37 cellular contexts compared by ENCODE assay signal in the genomic region with DNA sequence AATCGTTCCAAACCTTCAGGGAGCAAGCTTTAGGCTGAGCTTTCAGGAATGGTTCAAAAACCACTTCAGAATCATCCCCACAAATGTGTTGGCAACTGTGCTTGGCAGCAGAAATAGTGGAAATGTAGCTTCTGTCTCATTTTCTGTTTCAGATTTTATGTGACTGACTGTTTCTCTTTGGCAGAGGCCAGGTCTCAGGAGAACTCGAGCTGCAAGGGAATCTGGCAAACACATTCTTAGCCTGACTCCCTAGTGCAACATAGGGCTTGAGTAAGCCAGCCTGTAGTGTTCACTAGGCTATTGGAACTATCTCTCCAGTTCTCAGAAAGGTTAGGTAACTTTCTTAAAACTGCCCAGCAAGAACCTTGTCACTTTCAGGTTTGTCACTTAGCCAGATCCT.
DNase-seq lines count a peak whose midpoint lies in the region; ATAC-seq, FAIRE-seq and TF ChIP-seq lines count a peak whose summit lies in the region.
"Had no signal": no experiment of that assay in that cellular context is flagged by ENCODE, and none has a peak within 500 bp of the region (broad histone marks: within the 10 kb centered on the region; RNA-seq: fewer than 3 reads in every experiment).

No MANE protein-coding gene starts in this region.

- FAIRE-seq in A549 (lab: Jason Lieb, UNC): no peak
- FAIRE-seq: GM12891, keratinocyte had no signal

- POLR2A ChIA-PET in A549 (lab: Yijun Ruan, JAX) (no interaction called here), HEK293T (lab: Yijun Ruan, JAX) (no interaction called here)

- H3K4ac ChIP-seq in mesenchymal stem cell (ENCODE audit: low read depth in 1 of 2, low read length in 2 of 2): no peak overlapping the region

- no peaks in the 10 kb centered on the region for H3K79me1 ChIP-seq in mesenchymal stem cell (replicated peaks; ENCODE audit: low read length, poor library complexity, severe bottlenecking)

- no peak overlapping the region for H2BK15ac ChIP-seq in mesenchymal stem cell (ENCODE audit: low read depth, poor library complexity, severe bottlenecking)

- H3K4me3 ChIP-seq in A549 (no peak overlapping the region), GM23248 (no peak overlapping the region), mesenchymal stem cell (ENCODE audit: insufficient read depth in 1 of 2, low read depth in 1 of 2, low read length in 2 of 2) (no peak overlapping the region)
- H3K4me3 ChIP-seq: ascending aorta; BLaER1 treated with 17β-estradiol and CSF1 and Interleukin-3, amounts not matched to agents 10 nM and 100 nM; cardiac muscle cell; colonic mucosa; heart left ventricle; Peyer's patch; psoas muscle; skin epidermis; testis had no signal

- ATAC-seq in A549 (no peak), HG02885 (IDR thresholded peaks at IDR 0.05; ENCODE audit: poor library complexity, unreplicated experiment) (no peak), HG03025 (IDR thresholded peaks at IDR 0.05; ENCODE audit: low FRiP score, unreplicated experiment) (no peak)
- ATAC-seq: naive thymus-derived CD8-positive, alpha-beta T cell had no signal

- CTCF ChIA-PET in A549 (lab: Yijun Ruan, JAX) (interaction anchor here (1.4 to 1.5 kb wide), 2 partner anchors 12 to 123 kb away, joined by 3 read pairs; no protein-coding TSS in a partner anchor), HEK293T (lab: Yijun Ruan, JAX) (no interaction called here)

- no peaks in the 10 kb centered on the region for H4K20me1 ChIP-seq in GM23248 (ENCODE audit: insufficient read depth)
- H4K20me1 ChIP-seq: BLaER1 treated with 17β-estradiol and CSF1 and Interleukin-3, amounts not matched to agents 10 nM and 100 nM had no signal

- H3K18ac ChIP-seq in mesenchymal stem cell (ENCODE audit: low read depth in 1 of 2, low read length in 2 of 2): peak overlapping the region in 1 of 2 experiments; percentile 48

- H2BK5ac ChIP-seq in mesenchymal stem cell (ENCODE audit: low read depth, low read length, poor library complexity, severe bottlenecking): no peak overlapping the region

- no peak overlapping the region for H3K4me2 ChIP-seq in A549
- H3K4me2 ChIP-seq in GM23248 (ENCODE audit: unreplicated experiment): no peak overlapping the region
- H3K4me2 ChIP-seq in mesenchymal stem cell (ENCODE audit: low read length, poor library complexity, severe bottlenecking): no peak overlapping the region
- H3K4me2 ChIP-seq: BLaER1 treated with 17β-estradiol and CSF1 and Interleukin-3, amounts not matched to agents 10 nM and 100 nM had no signal

- H3K9ac ChIP-seq in GM23248 (no peak overlapping the region), mesenchymal stem cell (ENCODE audit: low read length) (peak overlapping the region; percentile 27)
- H3K9ac ChIP-seq: BLaER1 treated with 17β-estradiol and CSF1 and Interleukin-3, amounts not matched to agents 10 nM and 100 nM had no signal

- TF ChIP-seq RAD21 in A549 (conservative IDR thresholded peaks at IDR 0.05 in 1 of 2, IDR thresholded peaks at IDR 0.05 in 1 of 2): no peak

- no peak overlapping the region for H4K91ac ChIP-seq in mesenchymal stem cell (ENCODE audit: low read length)

- H2BK12ac ChIP-seq in mesenchymal stem cell (ENCODE audit: low read length in 2 of 2): peak overlapping the region in 1 of 2 experiments; percentile 31

- 0 out of 2 replicates have a peak, but pooled peaks cover 8% of the 10 kb centered on the region for H3F3A ChIP-seq in GM23248 (ENCODE audit: insufficient read depth)

- H2AK5ac ChIP-seq in mesenchymal stem cell (ENCODE audit: low read length, severe bottlenecking): no peak overlapping the region

- no peak for TF ChIP-seq EP300 in A549 (IDR thresholded peaks at IDR 0.05)

- H3K23ac ChIP-seq in mesenchymal stem cell (ENCODE audit: low read length in 2 of 2): no peak overlapping the region

- intact Hi-C loops in head of caudate nucleus (cut with DNase I): no loop called here

- DNase-seq in A549 (ENCODE audit: low read depth in 1 of 2, low spot score in 1 of 2) (no peak), GM23248 (peak; percentile 39), amniotic epithelial cell (ENCODE audit: low read depth) (peak; percentile 6), mesenchymal stem cell (no peak), head of caudate nucleus (no peak), HEK293T (ENCODE audit: extremely low spot score) (no peak)
- DNase-seq: ACHN; activated CD4-positive, alpha-beta T cell treated with anti-CD3 and anti-CD28 coated beads, Interleukin-2, amount 10 ng/mL, durations not matched to agents 24 days and 14 days; activated effector memory CD4-positive, alpha-beta T cell treated with Interleukin-2 at 50 U/mL for 16 hours; colonic mucosa; effector CD4-positive, alpha-beta T cell; H7; KG1; MM.1S; naive thymus-derived CD8-positive, alpha-beta T cell; NCI-H1105 treated with DMSO at 0.1 percent for 48 hours; NCI-H1930; NCI-H526; occipital lobe; Peyer's patch; SIG-M5; stimulated activated naive CD4-positive, alpha-beta T cell; SW 1271; T1000; testis; WERI-Rb-1 had no signal

- no peaks in the 10 kb centered on the region for H3K27me3 ChIP-seq in GM23248 (replicated peaks; ENCODE audit: insufficient read depth)
- H3K27me3 ChIP-seq in mesenchymal stem cell (ENCODE audit: control insufficient read depth in 1 of 2, insufficient read depth in 1 of 2, low read length in 2 of 2): no peaks in the 10 kb centered on the region
- H3K27me3 ChIP-seq: ascending aorta; BLaER1 treated with 17β-estradiol and CSF1 and Interleukin-3, amounts not matched to agents 10 nM and 100 nM; cardiac muscle cell; colonic mucosa; heart left ventricle; Peyer's patch; testis had no signal

- H3K14ac ChIP-seq in mesenchymal stem cell (ENCODE audit: low read length in 2 of 2): no peak overlapping the region

- H3K36me3 ChIP-seq in GM23248 (ENCODE audit: low read depth): no peaks in the 10 kb centered on the region
- H3K36me3 ChIP-seq in mesenchymal stem cell (ENCODE audit: control insufficient read depth in 1 of 2, insufficient read depth in 2 of 2, low read depth in 1 of 2, low read length in 2 of 2): peaks cover 0 to 4% of the 10 kb centered on the region in 2 experiments
- H3K36me3 ChIP-seq: ascending aorta; BLaER1 treated with 17β-estradiol and CSF1 and Interleukin-3, amounts not matched to agents 10 nM and 100 nM; cardiac muscle cell; colonic mucosa; WERI-Rb-1 had no signal

- no peaks in the 10 kb centered on the region for H3K9me2 ChIP-seq in GM23248 (ENCODE audit: insufficient read depth)

- WGBS in A549 (ENCODE audit: missing lambda C conversion rate): 36% methylated on average over 2 of the region's 2 CpGs
- 0% methylated on average over 2 of the region's 2 CpGs for WGBS in GM23248 (ENCODE audit: low coverage in 1 of 2, low lambda C conversion rate in 2 of 2, missing lambda C conversion rate in 2 of 2), 2 experiments
- 44% methylated on average over 2 of the region's 2 CpGs for WGBS in mesenchymal stem cell

- H3K27ac ChIP-seq in A549 (peak overlapping the region; percentile 15 to 69; a peak in 5 of 6 replicates), GM23248 (no peak overlapping the region), mesenchymal stem cell (ENCODE audit: low read length, poor library complexity, severe bottlenecking) (no peak overlapping the region)
- H3K27ac ChIP-seq: ascending aorta; BLaER1 treated with 17β-estradiol and CSF1 and Interleukin-3, amounts not matched to agents 10 nM and 100 nM; cardiac muscle cell; colonic mucosa; heart left ventricle; HL-60; Peyer's patch; psoas muscle; skin epidermis; testis; WERI-Rb-1 had no signal

- no peak for TF ChIP-seq CTCF in A549 (IDR thresholded peaks at IDR 0.05)

- no peak for TF ChIP-seq POLR2A in A549 (IDR thresholded peaks at IDR 0.05; ENCODE audit: low read length)

- H4K8ac ChIP-seq in mesenchymal stem cell (ENCODE audit: low read length): no peak overlapping the region

- H3K79me2 ChIP-seq in GM23248 (ENCODE audit: insufficient read depth): no peaks in the 10 kb centered on the region

- no peak overlapping the region for H2BK120ac ChIP-seq in mesenchymal stem cell (ENCODE audit: low read depth, low read length)

- H2AFZ ChIP-seq in GM23248 (no peak overlapping the region), mesenchymal stem cell (ENCODE audit: low read depth, low read length) (no peak overlapping the region)

- peaks cover 22% of the 10 kb centered on the region for H3K4me1 ChIP-seq in A549
- H3K4me1 ChIP-seq in GM23248 (ENCODE audit: insufficient read depth): peaks cover 8% of the 10 kb centered on the region; the same call in 1 of the 2 replicates
- no peaks in the 10 kb centered on the region for H3K4me1 ChIP-seq in mesenchymal stem cell (ENCODE audit: control insufficient read depth, insufficient read depth, low read depth, low read length)
- H3K4me1 ChIP-seq: ascending aorta; BLaER1 treated with 17β-estradiol and CSF1 and Interleukin-3, amounts not matched to agents 10 nM and 100 nM; colonic mucosa; heart left ventricle; Peyer's patch; psoas muscle; testis had no signal

- in situ Hi-C loops in GM23248 (cut with MboI): no loop called here

- H3K9me3 ChIP-seq in A549: no peaks in the 10 kb centered on the region
- no peaks in the 10 kb centered on the region for H3K9me3 ChIP-seq in GM23248 (ENCODE audit: low read depth)
- H3K9me3 ChIP-seq in mesenchymal stem cell (ENCODE audit: control insufficient read depth, low read length): no peaks in the 10 kb centered on the region
- H3K9me3 ChIP-seq: ascending aorta; BLaER1 treated with 17β-estradiol and CSF1 and Interleukin-3, amounts not matched to agents 10 nM and 100 nM; colonic mucosa; heart left ventricle; Peyer's patch; psoas muscle; testis had no signal

TF ChIP-seq in A549, 52 proteins besides CTCF, POLR2A, EP300 and RAD21 (continues in another document):
- TF ChIP-seq SREBF2 (IDR thresholded peaks at IDR 0.05) (no peak), GATA3 (IDR thresholded peaks at IDR 0.05; ENCODE audit: borderline replicate concordance) (no peak), HOXB5 (CRISPR knock-in tag; IDR thresholded peaks at IDR 0.05) (no peak), MAX (IDR thresholded peaks at IDR 0.05) (no peak), TP53 (CRISPR knock-in tag; IDR thresholded peaks at IDR 0.05) (no peak), NR3C1 (IDR thresholded peaks at IDR 0.05) (no peak), SMC3 (IDR thresholded peaks at IDR 0.05) (no peak)

TF ChIP-seq in HEK293T, 16 proteins besides CTCF, POLR2A, EP300 and RAD21 (continues in another document):
- TF ChIP-seq SP1 (IDR thresholded peaks at IDR 0.05) (no peak), L3MBTL2 (conservative IDR thresholded peaks at IDR 0.05) (no peak), FOXM1 (IDR thresholded peaks at IDR 0.05; ENCODE audit: borderline replicate concordance) (no peak), ELF4 (IDR thresholded peaks at IDR 0.05) (no peak), SUZ12 (IDR thresholded peaks at IDR 0.05) (no peak), ZNF384 (IDR thresholded peaks at IDR 0.05) (no peak), HDGF (IDR thresholded peaks at IDR 0.05; ENCODE audit: borderline replicate concordance) (no peak), NFRKB (IDR thresholded peaks at IDR 0.05) (no peak), FOXK2 (IDR thresholded peaks at IDR 0.05) (no peak), LEF1 (IDR thresholded peaks at IDR 0.05; ENCODE audit: borderline replicate concordance) (no peak), CTBP1 (IDR thresholded peaks at IDR 0.05; ENCODE audit: borderline replicate concordance) (no peak)

Comparison
In these comparisons a context has a peak if more than half of its experiments do, and no peak if none do; other contexts are left out.
1. DNase-seq: peak in GM23248 (single experiment) and amniotic epithelial cell (single experiment); none in A549 (0 of 2), mesenchymal stem cell (single experiment), head of caudate nucleus (0 of 42) and HEK293T (single experiment).
2. H3K27ac ChIP-seq: peak in A549 (2 of 2); none in GM23248 (single experiment) and mesenchymal stem cell (single experiment).